ENCODE assay signal across 9 cellular contexts in the genomic region with DNA sequence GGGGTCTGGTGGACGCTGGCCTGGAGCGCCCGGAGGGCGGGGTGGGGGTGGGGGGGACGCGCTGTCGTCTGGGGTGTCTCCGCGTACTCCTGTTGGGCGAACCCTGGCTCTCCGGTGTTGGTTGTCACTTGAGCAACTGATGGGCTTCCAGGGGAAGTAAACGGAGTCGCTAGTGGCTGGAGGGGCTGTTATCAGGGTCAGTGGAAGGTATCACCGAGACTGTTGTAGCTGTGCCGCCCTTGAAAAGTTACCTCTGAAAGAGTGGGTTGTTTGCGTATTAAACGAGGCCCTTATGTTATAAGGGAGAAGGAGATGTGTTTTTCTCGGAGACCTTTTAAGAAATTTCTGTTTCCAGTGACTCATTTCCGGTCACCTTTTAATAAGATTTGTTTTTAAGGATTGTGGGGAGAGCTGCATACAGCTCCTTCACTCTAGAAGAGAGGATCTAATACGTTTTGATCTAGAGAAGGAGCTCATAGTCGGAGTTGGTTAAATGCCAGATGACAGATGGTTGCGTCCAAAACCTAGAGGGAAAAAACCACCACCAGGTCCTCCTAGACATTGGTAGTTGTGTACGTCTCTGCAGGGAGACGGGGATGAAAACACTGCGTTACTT. TPM values are rescaled to one million over a fixed set of nuclear protein-coding genes. Genes with fewer than 3 reads are reported as not detected.
DNase-seq lines count a peak whose midpoint lies in the region; ATAC-seq and TF ChIP-seq lines count a peak whose summit lies in the region.
"Had no signal": no experiment of that assay in that cellular context is flagged by ENCODE, and none has a peak within 500 bp of the region (broad histone marks: within the 10 kb centered on the region; RNA-seq: fewer than 3 reads in every experiment).

No MANE protein-coding gene starts in this region.

- TF ChIP-seq EP300 in suprapubic skin (IDR thresholded peaks at IDR 0.05) = no peak

- H3K9me3 ChIP-seq in HUES64 (ENCODE audit: insufficient read depth, low read depth, low read length) (no peaks in the 10 kb centered on the region), adipocyte (ENCODE audit: control insufficient read depth, low read length) (no peaks in the 10 kb centered on the region), iPS-18a (ENCODE audit: control insufficient read depth, low read depth, low read length) (no peaks in the 10 kb centered on the region), suprapubic skin (no peaks in the 10 kb centered on the region)

- TF ChIP-seq POLR2A in suprapubic skin (IDR thresholded peaks at IDR 0.05) = no peak

- peaks cover 68% of the 10 kb centered on the region for H3K27me3 ChIP-seq in HUES64 (ENCODE audit: insufficient read depth, low read length)
- H3K27me3 ChIP-seq in adipocyte (replicated peaks; ENCODE audit: control insufficient read depth, insufficient read depth, low read length) = no peaks in the 10 kb centered on the region
- peaks cover 59% of the 10 kb centered on the region for H3K27me3 ChIP-seq in iPS-18a (ENCODE audit: control insufficient read depth, insufficient read depth, low read length)
- H3K27me3 ChIP-seq in suprapubic skin = peaks cover 49% of the 10 kb centered on the region

- H3K27ac ChIP-seq in HUES64 (ENCODE audit: low read depth, low read length) = no peak overlapping the region
- no peak overlapping the region for H3K27ac ChIP-seq in iPS-18a (ENCODE audit: low read length)
- H3K27ac ChIP-seq in suprapubic skin = no peak overlapping the region
- H3K27ac ChIP-seq: epithelial cell of prostate had no signal

- no peak for TF ChIP-seq CTCF in suprapubic skin (IDR thresholded peaks at IDR 0.05)

- H3K4me1 ChIP-seq in HUES64 (ENCODE audit: insufficient read depth, low read length) (0 out of 2 replicates have a peak, but pooled peaks cover 4% of the 10 kb centered on the region), adipocyte (ENCODE audit: control insufficient read depth, insufficient read depth, low read length) (peaks cover 13% of the 10 kb centered on the region), iPS-18a (ENCODE audit: control insufficient read depth, low read depth, low read length) (peaks cover 9% of the 10 kb centered on the region), suprapubic skin (peaks cover 21% of the 10 kb centered on the region)

- H3K36me3 ChIP-seq in HUES64 (ENCODE audit: insufficient read depth, low read length) = no peaks in the 10 kb centered on the region
- H3K36me3 ChIP-seq in adipocyte (ENCODE audit: control insufficient read depth, insufficient read depth, low read length, severe bottlenecking) = no peaks in the 10 kb centered on the region
- H3K36me3 ChIP-seq in iPS-18a (ENCODE audit: control insufficient read depth, low read depth, low read length) = no peaks in the 10 kb centered on the region
- H3K36me3 ChIP-seq in suprapubic skin = no peaks in the 10 kb centered on the region

- 21% methylated on average over 25 of the region's 25 CpGs for WGBS in HUES64
- WGBS in suprapubic skin = 17% methylated on average over 25 of the region's 25 CpGs

- no peak overlapping the region for H3K9ac ChIP-seq in HUES64 (ENCODE audit: low read depth, low read length)
- peak overlapping the region; percentile 65 for H3K9ac ChIP-seq in adipocyte (ENCODE audit: low read length)
- H3K9ac ChIP-seq in iPS-18a (ENCODE audit: low read length) = no peak overlapping the region

- peak; percentile 11 for DNase-seq in adipocyte (ENCODE audit: low read depth)
- DNase-seq in suprapubic skin (ENCODE audit: low spot score in 2 of 2) = no peak
- no peak for DNase-seq in putamen (ENCODE audit: low spot score)
- DNase-seq: NCI-H1048 had no signal

- H3K4me3 ChIP-seq in HUES64 (ENCODE audit: low read length) (peak overlapping the region; percentile 71), adipocyte (ENCODE audit: low read length) (peak overlapping the region; percentile 85), iPS-18a (ENCODE audit: low read length) (peak overlapping the region; percentile 80), suprapubic skin (peak overlapping the region; percentile 51)

- no peak for ATAC-seq in GM18867 (IDR thresholded peaks at IDR 0.05; ENCODE audit: unreplicated experiment)
- ATAC-seq in HG03439 (IDR thresholded peaks at IDR 0.05; ENCODE audit: unreplicated experiment) = no peak

RNA-seq across cellular contexts. Expression of a gene that starts 0.7 kb away (rescaled TPM):
- polyA plus RNA-seq in HUES64 (2013, experiment 1 of 2) = 0.20 TPM
- 0.32 TPM for polyA plus RNA-seq in HUES64 (2013, experiment 2 of 2)
- total RNA-seq in suprapubic skin = 1 to 10 TPM in 1 of 4 donors, under 1 TPM in 2, not detected in 1; 0.40 to 1.1 (median 0.76) TPM
